Comparison of ENCODE assay signal across 23 cellular contexts in genomic region chr1:217437375-217437774, GRCh38.
A peak's percentile ranks its signal among the peaks of the same experiment; 100 is the strongest.
DNase-seq lines count a peak whose midpoint lies in the region; ATAC-seq, FAIRE-seq and TF ChIP-seq lines count a peak whose summit lies in the region.
"Had no signal": no experiment of that assay in that cellular context is flagged by ENCODE, and none has a peak within 500 bp of the region (broad histone marks: within the 10 kb centered on the region; RNA-seq: fewer than 3 reads in every experiment).

No MANE protein-coding gene starts in this region.

- no peaks in the 10 kb centered on the region for H3K9me3 ChIP-seq in H1 (ENCODE audit: insufficient read depth in 2 of 2, low read depth in 1 of 2, low read length in 1 of 2)
- H3K9me3 ChIP-seq: BE2C had no signal

- no peak for TF ChIP-seq POLR2A in H1 (IDR thresholded peaks at IDR 0.05; ENCODE audit: control extremely low read depth in 1 of 2, low read depth in 2 of 2, low read length in 2 of 2)

- H4K20me1 ChIP-seq in GM23338 (replicated peaks; ENCODE audit: insufficient read depth) (no peaks in the 10 kb centered on the region), H1 (replicated peaks in 1 of 2; ENCODE audit: control insufficient read depth in 1 of 2, insufficient read depth in 2 of 2, low read length in 2 of 2) (no peaks in the 10 kb centered on the region)
- H4K20me1 ChIP-seq: BLaER1 treated with 17β-estradiol and CSF1 and Interleukin-3, amounts not matched to agents 10 nM and 100 nM had no signal

- TF ChIP-seq CTCF in GM23338 (conservative IDR thresholded peaks at IDR 0.05; ENCODE audit: low read depth in 2 of 2) (no peak), H1 (IDR thresholded peaks at IDR 0.05; ENCODE audit: control extremely low read depth in 1 of 3, insufficient read depth in 1 of 3, low read depth in 1 of 3, low read length in 3 of 3) (no peak)

- H4K5ac ChIP-seq in H1 (ENCODE audit: insufficient read length, low read depth, low read length), result no peak overlapping the region

- H3K27me3 ChIP-seq in GM23338 (ENCODE audit: insufficient read depth), result no peaks in the 10 kb centered on the region
- H3K27me3 ChIP-seq in H1 (replicated peaks in 1 of 4; ENCODE audit: control insufficient read depth in 3 of 4, extremely low read depth in 1 of 4, insufficient read depth in 3 of 4, low read length in 3 of 4), result peaks cover 0 to 2% (median 0%) of the 10 kb centered on the region in 4 experiments; a peak in 1 of 7 replicates
- H3K27me3 ChIP-seq: BE2C; BLaER1 treated with 17β-estradiol and CSF1 and Interleukin-3, amounts not matched to agents 10 nM and 100 nM had no signal

- H3F3A ChIP-seq in GM23338 (replicated peaks; ENCODE audit: low read depth), result no peaks in the 10 kb centered on the region

- H2BK12ac ChIP-seq in H1 (ENCODE audit: low read depth, low read length), result no peak overlapping the region

- no peak overlapping the region for H3K18ac ChIP-seq in H1 (ENCODE audit: extremely low read depth, low read length)

- WGBS in H1 (ENCODE audit: extremely low coverage in 1 of 2, insufficient coverage in 1 of 2, insufficient read length in 1 of 2, insufficient replicate concordance in 2 of 2, low coverage in 1 of 2, low lambda C conversion rate in 2 of 2, missing lambda C conversion rate in 1 of 2), 2 experiments, result 85% methylated on average over 3 of the region's 3 CpGs; no CpG with 5 or more reads in 1 of the 2 experiments

- no peak overlapping the region for H3K14ac ChIP-seq in H1 (ENCODE audit: insufficient read length)

- peaks cover 4% of the 10 kb centered on the region; the same call in 1 of the 3 replicates for H3K9me3 Mint-ChIP-seq in GM23338

- H2AK5ac ChIP-seq in H1 (ENCODE audit: low read depth, low read length), result no peak overlapping the region

- no peak overlapping the region for H2BK120ac ChIP-seq in H1 (replicated peaks; ENCODE audit: low read depth, low read length)

- H3K36me3 ChIP-seq in GM23338 (ENCODE audit: insufficient read depth) (no peaks in the 10 kb centered on the region), H1 (ENCODE audit: control insufficient read depth in 2 of 4, insufficient read depth in 4 of 4, low read length in 3 of 4) (no peaks in the 10 kb centered on the region)
- H3K36me3 ChIP-seq: BE2C had no signal

- peaks cover 12% of the 10 kb centered on the region; the same call in 2 of the 3 replicates for H3K36me3 Mint-ChIP-seq in GM23338 (ENCODE audit: low read depth)

- H2BK5ac ChIP-seq in H1 (ENCODE audit: low read depth, low read length), result no peak overlapping the region

- H3K4me3 Mint-ChIP-seq in GM23338, result no peak overlapping the region
- H3K4me3 Mint-ChIP-seq: CD14-positive monocyte; CD4-positive, alpha-beta T cell; CD8-positive, alpha-beta memory T cell; H9 had no signal

- no peak overlapping the region for H3K4me3 ChIP-seq in GM23338
- H3K4me3 ChIP-seq in H1 (ENCODE audit: extremely low read depth in 1 of 4, insufficient read depth in 2 of 4, low read depth in 3 of 4, low read length in 4 of 4), result no peak overlapping the region
- H3K4me3 ChIP-seq: A549; BLaER1 treated with 17β-estradiol and CSF1 and Interleukin-3, amounts not matched to agents 10 nM and 100 nM had no signal

- no peak overlapping the region for H4K8ac ChIP-seq in H1 (ENCODE audit: extremely low read depth, insufficient read depth, low read length)

- no peak overlapping the region for H2BK15ac ChIP-seq in H1 (ENCODE audit: low read length)

- no peaks in the 10 kb centered on the region for H3K4me1 Mint-ChIP-seq in GM23338
- H3K4me1 Mint-ChIP-seq: CD14-positive monocyte; CD8-positive, alpha-beta memory T cell had no signal

- H4K91ac ChIP-seq in H1 (replicated peaks; ENCODE audit: insufficient read length, low read length), result no peak overlapping the region

- no peak for TF ChIP-seq EP300 in H1 (IDR thresholded peaks at IDR 0.05; ENCODE audit: borderline replicate concordance in 1 of 2, low read depth in 2 of 2, low read length in 2 of 2)

- no peak for FAIRE-seq in H1 (lab: Jason Lieb, UNC)
- FAIRE-seq: A549, D721Med, GM12892 had no signal

- H3K27ac ChIP-seq in GM23338 (ENCODE audit: low read depth) (no peak overlapping the region), H1 (ENCODE audit: low read depth, low read length) (no peak overlapping the region; the same call in 1 of the 2 replicates)
- H3K27ac ChIP-seq: A549; BLaER1 treated with 17β-estradiol and CSF1 and Interleukin-3, amounts not matched to agents 10 nM and 100 nM had no signal

- no peaks in the 10 kb centered on the region for H3K27me3 Mint-ChIP-seq in GM23338 (ENCODE audit: insufficient read depth, low read depth, poor library complexity)
- H3K27me3 Mint-ChIP-seq: CD4-positive, alpha-beta T cell; CD8-positive, alpha-beta memory T cell had no signal

- H3K4me2 ChIP-seq in GM23338, result no peak overlapping the region
- H3K4me2 ChIP-seq in H1 (ENCODE audit: insufficient read depth in 1 of 2, low read depth in 2 of 2, low read length in 2 of 2), result no peak overlapping the region
- H3K4me2 ChIP-seq: A549; BLaER1 treated with 17β-estradiol and CSF1 and Interleukin-3, amounts not matched to agents 10 nM and 100 nM had no signal

- H3K23ac ChIP-seq in H1 (ENCODE audit: insufficient read length), result no peak overlapping the region

- POLR2A ChIA-PET in H1 (lab: Charles Lee; ENCODE audit: partially characterized antibody), result no interaction called here

- no peaks in the 10 kb centered on the region for H3K79me1 ChIP-seq in H1 (ENCODE audit: low read depth, low read length)

- no peaks in the 10 kb centered on the region for H3K79me2 ChIP-seq in GM23338 (replicated peaks; ENCODE audit: insufficient read depth)
- H3K79me2 ChIP-seq in H1 (ENCODE audit: control insufficient read depth in 1 of 2, insufficient read depth in 2 of 2, low read length in 2 of 2), result no peaks in the 10 kb centered on the region

- H3K4ac ChIP-seq in H1 (replicated peaks; ENCODE audit: insufficient read length, low read depth, low read length), result no peak overlapping the region

- ATAC-seq in GM23338, result no peak
- ATAC-seq in HG02852 (IDR thresholded peaks at IDR 0.05; ENCODE audit: unreplicated experiment), result no peak
- no peak for ATAC-seq in HG02623 (IDR thresholded peaks at IDR 0.05; ENCODE audit: unreplicated experiment)
- ATAC-seq: A549, HCT116 had no signal

- TF ChIP-seq RAD21 in H1 (IDR thresholded peaks at IDR 0.05 in 1 of 2, conservative IDR thresholded peaks at IDR 0.05 in 1 of 2; ENCODE audit: low read depth in 2 of 2, low read length in 2 of 2), result no peak

- H3K56ac ChIP-seq in H1 (replicated peaks; ENCODE audit: insufficient read length, low read depth, low read length), result no peak overlapping the region

- no peak overlapping the region for H3K27ac Mint-ChIP-seq in GM23338
- H3K27ac Mint-ChIP-seq: CD14-positive monocyte; CD4-positive, alpha-beta T cell; CD8-positive, alpha-beta memory T cell had no signal

- no peaks in the 10 kb centered on the region; the same call in 1 of the 2 replicates for H3K4me1 ChIP-seq in GM23338 (ENCODE audit: insufficient read depth)
- H3K4me1 ChIP-seq in H1 (replicated peaks in 1 of 4; ENCODE audit: control insufficient read depth in 3 of 4, insufficient read depth in 4 of 4, low read length in 3 of 4), result no peaks in the 10 kb centered on the region; a peak in 1 of 7 replicates
- H3K4me1 ChIP-seq: A549; BLaER1 treated with 17β-estradiol and CSF1 and Interleukin-3, amounts not matched to agents 10 nM and 100 nM had no signal

- no peaks in the 10 kb centered on the region for H3K23me2 ChIP-seq in H1 (ENCODE audit: low read depth, low read length)

- CTCF ChIA-PET in H1 (lab: Charles Lee; ENCODE audit: partially characterized antibody), result no interaction called here

- DNase-seq in ELF-1 (ENCODE audit: low read depth, low spot score) (peak; percentile 49), GM23338 (ENCODE audit: low spot score) (peak; percentile 19), H1 (ENCODE audit: low read depth in 1 of 2, low spot score in 2 of 2) (no peak), NCI-H1417 treated with DMSO at 0.1 percent for 48 hours (lab: John Stamatoyannopoulos, UW) (no peak)
- DNase-seq: 8988T; ACHN; AML-193; BE2C; CD4-positive, alpha-beta T cell; CD8-positive, alpha-beta memory T cell; DMS 273 treated with DMSO at 0.1 percent for 48 hours; DMS79; EL; GF-D8; H9 had no signal

- no peak overlapping the region for H2AFZ ChIP-seq in GM23338
- no peak overlapping the region for H2AFZ ChIP-seq in H1 (ENCODE audit: low read length)

- H3K9ac ChIP-seq in H1 (replicated peaks in 1 of 4; ENCODE audit: extremely low read depth in 1 of 4, low read depth in 3 of 4, low read length in 3 of 4), result no peak overlapping the region
- H3K9ac ChIP-seq: BLaER1 treated with 17β-estradiol and CSF1 and Interleukin-3, amounts not matched to agents 10 nM and 100 nM had no signal

- H3K9me2 ChIP-seq in GM23338 (ENCODE audit: insufficient read depth), result peaks cover 12% of the 10 kb centered on the region; the same call in 1 of the 2 replicates

- H2BK20ac ChIP-seq in H1 (ENCODE audit: low read length), result no peak overlapping the region

TF ChIP-seq in GM23338, 12 proteins besides CTCF, POLR2A, EP300 and RAD21 (continues in another document):
- TF ChIP-seq ZNF114 (CRISPR knock-in tag; IDR thresholded peaks at IDR 0.05), result no peak
- TF ChIP-seq EZH2 (IDR thresholded peaks at IDR 0.05; ENCODE audit: low read depth, unreplicated experiment), result no peak

TF ChIP-seq in H1, 55 proteins besides CTCF, POLR2A, EP300 and RAD21:
- TF ChIP-seq RFX5 (IDR thresholded peaks at IDR 0.05; ENCODE audit: borderline replicate concordance, low read depth, low read length), result no peak
- TF ChIP-seq E2F6 (IDR thresholded peaks at IDR 0.05), result no peak
- no peak for TF ChIP-seq POU5F1 (IDR thresholded peaks at IDR 0.05; ENCODE audit: low read depth, low read length)
- TF ChIP-seq YY1 (IDR thresholded peaks at IDR 0.05; ENCODE audit: low read depth, low read length), result 0 out of 2 replicates have a peak, but pooled peaks have one; percentile 12
- no peak for TF ChIP-seq POLR2AphosphoS5 (IDR thresholded peaks at IDR 0.05; ENCODE audit: low read depth, low read length)
- no peak for TF ChIP-seq SAP30 (IDR thresholded peaks at IDR 0.05; ENCODE audit: insufficient read depth, insufficient replicate concordance, low read length)
- no peak for TF ChIP-seq TAF1 (IDR thresholded peaks at IDR 0.05; ENCODE audit: low read depth, low read length)
- TF ChIP-seq PHF8 (conservative IDR thresholded peaks at IDR 0.05; ENCODE audit: low read depth, low read length), result no peak

Comparison
In these comparisons a context has a peak if more than half of its experiments do, and no peak if none do; other contexts are left out.
1. DNase-seq: peak in ELF-1 (single experiment) and GM23338 (single experiment); none in H1 (0 of 2) and NCI-H1417 treated with DMSO at 0.1 percent for 48 hours (single experiment).